ENCODE assay signal across 30 cellular contexts in genomic region chr10:60747817-60748469, GRCh38.
"Had no signal": no experiment of that assay in that cellular context is flagged by ENCODE, and none has a peak within 500 bp of the region (broad histone marks: within the 10 kb centered on the region; RNA-seq: fewer than 3 reads in every experiment).

No MANE protein-coding gene starts in this region.

- DNase-seq: activated CD4-positive, alpha-beta memory T cell treated with anti-CD3 and anti-CD28 coated beads, Interleukin-2, amount 10 ng/mL, durations not matched to agents 7 days and 5 days; activated CD4-positive, alpha-beta T cell treated with anti-CD3 and anti-CD28 coated beads for 36 hours; activated CD4-positive, alpha-beta T cell treated with anti-CD3 and anti-CD28 coated beads, Interleukin-2, amount 50 U/mL, for 1 hour; activated CD8-positive, alpha-beta memory T cell treated with anti-CD3 and anti-CD28 coated beads, Interleukin-2, amount 50 U/mL, for 4 hours; activated gamma-delta T cell treated with Interleukin-2 at 50 U/mL for 16 hours; activated naive CD4-positive, alpha-beta T cell treated with anti-CD3 and anti-CD28 coated beads, Interleukin-2, amount 10 ng/mL, durations not matched to agents 7 days and 5 days; activated naive CD8-positive, alpha-beta T cell treated with anti-CD3 and anti-CD28 coated beads, Interleukin-2, amount 10 ng/mL, durations not matched to agents 7 days and 5 days; activated T-cell treated with anti-CD3 and anti-CD28 coated beads, Interleukin-2, amount 50 U/mL, for 72 hours; adrenal gland; anterior cingulate cortex; MM.1S; NCI-H1105; NCI-H1436 treated with DMSO at 0.1 percent for 48 hours; NCI-H187; NCI-H2081; NCI-H510A treated with DMSO at 0.1 percent for 48 hours; NCI-H69; NK-92 treated with Interleukin-12 subunit alpha and Interleukin-12 subunit beta, amount 100 ng/mL, for 24 hours; OCI-M1; RPMI8226; T-cell; T-helper 2 cell; T1000 had no signal

- ATAC-seq: activated CD4-positive, alpha-beta T cell treated with anti-CD3 and anti-CD28 coated beads for 36 hours; activated T-cell treated with anti-CD3 and anti-CD28 coated beads, Interleukin-2, amount 50 U/mL, for 72 hours; Panc1; Right ventricle myocardium inferior; T-cell had no signal

- FAIRE-seq: TTC549 had no signal

- H3K4me1 ChIP-seq: adrenal gland had no signal

- H3K4me3 ChIP-seq: adrenal gland, cardiac muscle cell, SK-N-MC had no signal

- H3K9me3 ChIP-seq: adrenal gland had no signal

- H3K27me3 ChIP-seq: cardiac muscle cell had no signal

- H3K36me3 ChIP-seq: adrenal gland, cardiac muscle cell had no signal

- H3K27ac ChIP-seq: adrenal gland, cardiac muscle cell, KMS-11, SK-N-MC, VCaP had no signal
